Comparison of ENCODE assay signal across 8 cellular contexts in the genomic region with DNA sequence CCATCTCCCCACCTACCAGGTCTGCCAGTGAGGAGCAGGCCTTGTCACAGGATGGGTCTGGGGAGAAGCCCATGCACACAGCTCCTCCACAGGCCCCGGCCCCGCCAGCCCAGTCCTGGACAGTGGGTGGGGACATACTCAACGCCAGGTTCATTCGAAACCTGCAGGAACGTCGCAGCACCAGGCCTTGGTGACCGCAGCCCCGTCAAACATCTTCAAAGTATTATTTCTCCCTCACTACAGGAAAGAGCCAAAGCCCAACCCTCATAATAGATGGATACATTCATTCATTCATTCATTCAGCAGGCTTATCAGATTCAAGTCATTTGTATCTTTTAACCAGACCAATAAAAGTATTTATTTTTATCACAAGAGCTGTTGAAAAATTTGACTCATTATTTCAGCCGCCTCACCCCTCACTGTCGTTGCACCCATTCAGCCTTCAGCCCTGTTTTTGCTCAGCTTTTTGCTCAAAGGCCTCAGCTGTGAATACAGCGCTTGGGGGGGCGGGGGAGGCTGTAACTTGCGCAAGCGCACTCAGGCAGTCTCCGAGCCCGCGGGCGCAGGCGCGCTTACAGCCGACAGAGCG. TPM values are rescaled to one million over a fixed set of nuclear protein-coding genes. Genes with fewer than 3 reads are reported as not detected.
A peak's percentile ranks its signal among the peaks of the same experiment; 100 is the strongest.
DNase-seq lines count a peak whose midpoint lies in the region; ATAC-seq and TF ChIP-seq lines count a peak whose summit lies in the region.

No MANE protein-coding gene starts in this region.

- peak overlapping the region; percentile 98 for H3K27ac ChIP-seq in colonic mucosa
- H3K27ac ChIP-seq in lung (ENCODE audit: low read depth in 1 of 2, low read length in 1 of 2), result no peak overlapping the region

- no peak for TF ChIP-seq CTCF in colonic mucosa (IDR thresholded peaks at IDR 0.05)
- no peak for TF ChIP-seq CTCF in lung (IDR thresholded peaks at IDR 0.05; ENCODE audit: control extremely low read depth, extremely low read depth)

- H3K27ac Mint-ChIP-seq in T-helper 1 cell treated with Interleukin-12 subunit alpha and Interleukin-12 subunit beta and Interleukin-4 antibody, amounts not matched to agents 30 μg/mL and 1 μg/mL, for 36 hours, result peak overlapping the region; percentile 89

- no peaks in the 10 kb centered on the region for H3K27me3 Mint-ChIP-seq in T-helper 1 cell treated with Interleukin-12 subunit alpha and Interleukin-12 subunit beta and Interleukin-4 antibody, amounts not matched to agents 30 μg/mL and 1 μg/mL, for 36 hours (ENCODE audit: low read depth)

- no peaks in the 10 kb centered on the region for H3K27me3 ChIP-seq in colonic mucosa
- H3K27me3 ChIP-seq in lung (ENCODE audit: control insufficient read depth, insufficient read depth), result no peaks in the 10 kb centered on the region

- H3K9me3 ChIP-seq in colonic mucosa (no peaks in the 10 kb centered on the region), lung (ENCODE audit: control insufficient read depth in 2 of 2, insufficient read depth in 1 of 2, low read length in 1 of 2) (no peaks in the 10 kb centered on the region)

- H3K4me1 ChIP-seq in colonic mucosa (peaks cover 10% of the 10 kb centered on the region), lung (ENCODE audit: control insufficient read depth in 2 of 2, insufficient read depth in 2 of 2, low read length in 2 of 2) (no peaks in the 10 kb centered on the region)

- peaks cover 14% of the 10 kb centered on the region for H3K36me3 Mint-ChIP-seq in T-helper 1 cell treated with Interleukin-12 subunit alpha and Interleukin-12 subunit beta and Interleukin-4 antibody, amounts not matched to agents 30 μg/mL and 1 μg/mL, for 36 hours (ENCODE audit: low read depth)

- H3K4me3 Mint-ChIP-seq in T-helper 1 cell treated with Interleukin-12 subunit alpha and Interleukin-12 subunit beta and Interleukin-4 antibody, amounts not matched to agents 30 μg/mL and 1 μg/mL, for 36 hours, result peak overlapping the region; percentile 81

- WGBS in lung, 2 donors, result 19 to 27% methylated on average over 22 of the region's 22 CpGs

- H3K36me3 ChIP-seq in colonic mucosa (peaks cover 4% of the 10 kb centered on the region), lung (ENCODE audit: control insufficient read depth in 2 of 2, insufficient read depth in 2 of 2, low read length in 2 of 2) (peaks cover 4 to 24% of the 10 kb centered on the region in 2 donors)

- ATAC-seq in HG02798 (IDR thresholded peaks at IDR 0.05; ENCODE audit: poor library complexity, unreplicated experiment) (peak; percentile 65), lung (ENCODE audit: insufficient read depth, low FRiP score) (no peak), HG03039 (IDR thresholded peaks at IDR 0.05; ENCODE audit: unreplicated experiment) (no peak)

- intact Hi-C loops in colonic mucosa (cut with DNase I), result no loop called here

- H3K4me3 ChIP-seq in colonic mucosa, result peak overlapping the region; percentile 90
- no peak overlapping the region for H3K4me3 ChIP-seq in lung

- no peaks in the 10 kb centered on the region for H3K9me3 Mint-ChIP-seq in T-helper 1 cell treated with Interleukin-12 subunit alpha and Interleukin-12 subunit beta and Interleukin-4 antibody, amounts not matched to agents 30 μg/mL and 1 μg/mL, for 36 hours

- DNase-seq in Ammon's horn (ENCODE audit: low spot score) (peak; percentile 96), colonic mucosa (peak; percentile 92), lung (ENCODE audit: low spot score) (peak; percentile 92), amniotic stem cell (lab: John Stamatoyannopoulos, UW) (no peak)
- peak; percentile 88 to 91 for DNase-seq in stimulated activated CD8-positive, alpha-beta memory T cell treated with anti-CD3 and anti-CD28 coated beads, Interleukin-2, amount 100 ng/mL, for 48 hours (ENCODE audit: low read depth in 2 of 2)

- H3K4me1 Mint-ChIP-seq in T-helper 1 cell treated with Interleukin-12 subunit alpha and Interleukin-12 subunit beta and Interleukin-4 antibody, amounts not matched to agents 30 μg/mL and 1 μg/mL, for 36 hours (ENCODE audit: low read depth), result peaks cover 20% of the 10 kb centered on the region

- peak overlapping the region; percentile 1 to 95 for H3K9ac ChIP-seq in colonic mucosa (ENCODE audit: low read depth in 2 of 2, low read length in 2 of 2)

RNA-seq across cellular contexts. Expression of a gene that starts 0.4 kb away (rescaled TPM):
- total RNA-seq in colonic mucosa, result 10 to 100 TPM; 71.3 to 83.3 TPM
- 10 to 100 TPM in 1 of 2 donors, 1 to 10 TPM in 1; 5.1 to 17.4 TPM for total RNA-seq in lung
- polyA plus RNA-seq in lung, result 10 to 100 TPM in 1 of 2 donors, 1 to 10 TPM in 1; 9.2 to 26.0 TPM

RNA-seq across cellular contexts. Expression of a gene that starts 19.9 kb away (rescaled TPM):
- total RNA-seq in colonic mucosa (10 to 100 TPM; 11.5 to 15.9 TPM), lung (10 to 100 TPM; 10.1 to 13.3 TPM)
- polyA plus RNA-seq in lung, result 1 to 10 TPM; 5.5 to 5.6 TPM

RNA-seq across cellular contexts. Expression of a gene that starts 26.3 kb away (rescaled TPM):
- total RNA-seq in colonic mucosa (10 to 100 TPM; 25.9 to 35.1 TPM), lung (10 to 100 TPM; 28.7 to 31.7 TPM)
- 10 to 100 TPM; 23.4 to 31.4 TPM for polyA plus RNA-seq in lung

RNA-seq across cellular contexts. Expression of a gene that starts 28.9 kb away (rescaled TPM):
- 10 to 100 TPM; 63.6 to 70.3 TPM for total RNA-seq in colonic mucosa
- 10 to 100 TPM; 24.9 to 57.2 TPM for total RNA-seq in lung
- 10 to 100 TPM; 50.1 to 81.5 TPM for polyA plus RNA-seq in lung

RNA-seq across cellular contexts. Expression of a gene that starts 29.5 kb away (rescaled TPM):
- total RNA-seq in colonic mucosa (10 to 100 TPM; 46.9 to 78.2 TPM), lung (10 to 100 TPM; 36.9 to 73.4 TPM)
- 10 to 100 TPM; 21.5 to 22.1 TPM for polyA plus RNA-seq in lung
